28 cellular contexts compared by ENCODE assay signal in genomic region chr3:31483776-31484175, GRCh38.
"Had no signal": no experiment of that assay in that cellular context is flagged by ENCODE, and none has a peak within 500 bp of the region (broad histone marks: within the 10 kb centered on the region; RNA-seq: fewer than 3 reads in every experiment).

No MANE protein-coding gene starts in this region.

- H3K4me3 Mint-ChIP-seq: stimulated activated effector memory CD8-positive, alpha-beta T cell treated with anti-CD3 and anti-CD28 coated beads, Interleukin-12 subunit alpha, Interleukin-12 subunit beta, amount 100 ng/mL, for 72 hours; stimulated activated memory B cell treated with anti-CD40 and anti-IgM and Interleukin-4, amounts not matched to agents 10 μg/mL and 1 μg/mL and 100 μg/mL, for 72 hours; stimulated activated naive B cell treated with anti-CD40 and anti-IgM and Interleukin-4, amounts not matched to agents 10 μg/mL and 1 μg/mL and 100 μg/mL, for 72 hours; stimulated activated naive CD8-positive, alpha-beta T cell treated with anti-CD3 and anti-CD28 coated beads, Interleukin-15, amount 100 ng/mL, for 72 hours; stimulated activated naive CD8-positive, alpha-beta T cell treated with anti-CD3 and anti-CD28 coated beads, Interleukin-15, Interleukin-2, amounts not matched to agents 100 ng/mL and 50 ng/mL, for 24 hours; type B pancreatic cell had no signal

- H3K27ac ChIP-seq: stomach, suprapubic skin, testis, thoracic aorta, thyroid gland, tibial artery, tibial nerve, transverse colon, upper lobe of left lung, upper lobe of right lung, uterus, vagina had no signal

- H3K36me3 ChIP-seq: stomach, suprapubic skin, thoracic aorta, thyroid gland, tibial artery, tibial nerve, transverse colon, upper lobe of left lung, upper lobe of right lung, uterus, vagina had no signal

- H3K27me3 Mint-ChIP-seq: stimulated activated memory B cell treated with anti-CD40 and anti-IgM and Interleukin-4, amounts not matched to agents 10 μg/mL and 1 μg/mL and 100 μg/mL, for 72 hours; stimulated activated naive CD8-positive, alpha-beta T cell treated with anti-CD3 and anti-CD28 coated beads, Interleukin-15, amount 100 ng/mL, for 72 hours; stimulated activated naive CD8-positive, alpha-beta T cell treated with anti-CD3 and anti-CD28 coated beads, Interleukin-15, Interleukin-2, amounts not matched to agents 100 ng/mL and 50 ng/mL, for 24 hours; type B pancreatic cell had no signal

- ATAC-seq: stimulated activated effector memory CD8-positive, alpha-beta T cell treated with anti-CD3 and anti-CD28 coated beads, Interleukin-12 subunit alpha, Interleukin-12 subunit beta, amount 100 ng/mL, for 72 hours; stimulated activated memory B cell treated with anti-CD40 and anti-IgM and Interleukin-4, amounts not matched to agents 10 μg/mL and 1 μg/mL and 100 μg/mL, for 72 hours; stimulated activated naive B cell treated with anti-CD40 and anti-IgM and Interleukin-4, amounts not matched to agents 10 μg/mL and 1 μg/mL and 100 μg/mL, for 72 hours; stimulated activated naive CD8-positive, alpha-beta T cell treated with anti-CD3 and anti-CD28 coated beads, Interleukin-15, amount 100 ng/mL, for 72 hours; stimulated activated naive CD8-positive, alpha-beta T cell treated with anti-CD3 and anti-CD28 coated beads, Interleukin-15, Interleukin-2, amounts not matched to agents 100 U/mL and 50 U/mL, for 24 hours; upper lobe of right lung had no signal

- H3K36me3 Mint-ChIP-seq: stimulated activated effector memory CD8-positive, alpha-beta T cell treated with anti-CD3 and anti-CD28 coated beads, Interleukin-12 subunit alpha, Interleukin-12 subunit beta, amount 100 ng/mL, for 72 hours; type B pancreatic cell had no signal

- H3K4me1 Mint-ChIP-seq: stimulated activated effector memory CD8-positive, alpha-beta T cell treated with anti-CD3 and anti-CD28 coated beads, Interleukin-12 subunit alpha, Interleukin-12 subunit beta, amount 100 ng/mL, for 72 hours; stimulated activated memory B cell treated with anti-CD40 and anti-IgM and Interleukin-4, amounts not matched to agents 10 μg/mL and 1 μg/mL and 100 μg/mL, for 72 hours; stimulated activated naive CD8-positive, alpha-beta T cell treated with anti-CD3 and anti-CD28 coated beads, Interleukin-15, amount 100 ng/mL, for 72 hours had no signal

- DNase-seq: stimulated activated CD4-positive, alpha-beta T cell treated with anti-CD3 and anti-CD28 coated beads, Interleukin-2, amount 100 ng/mL, for 48 hours; stimulated activated CD4-positive, alpha-beta T cell treated with anti-CD3 and anti-CD28 coated beads, Interleukin-4, amount 100 ng/mL, for 1 hour; stimulated activated CD4-positive, alpha-beta T cell treated with anti-CD3 and anti-CD28 coated beads, Interleukin-4, amount 100 ng/mL, for 24 hours; stimulated activated CD4-positive, alpha-beta T cell treated with anti-CD3 and anti-CD28 coated beads, Interleukin-4, amount 100 ng/mL, for 4 hours; stimulated activated CD8-positive, alpha-beta memory T cell treated with anti-CD3 and anti-CD28 coated beads, Interleukin-4, amount 100 ng/mL, for 48 hours; stimulated activated naive B cell treated with anti-CD40 and anti-IgM and Interleukin-4, amounts not matched to agents 10 μg/mL and 1 μg/mL and 100 μg/mL, for 72 hours; stimulated activated naive CD4-positive, alpha-beta T cell; stimulated activated naive CD4-positive, alpha-beta T cell treated with Interleukin-2 at 50 U/mL for 16 hours; stimulated activated naive CD8-positive, alpha-beta T cell treated with anti-CD3 and anti-CD28 coated beads, Interleukin-15, amount 100 ng/mL, for 72 hours; stimulated activated naive CD8-positive, alpha-beta T cell treated with anti-CD3 and anti-CD28 coated beads, Interleukin-15, Interleukin-2, amounts not matched to agents 100 U/mL and 50 U/mL, for 24 hours; stomach; substantia nigra; testis; thyroid gland; tibial artery; transverse colon; trophoblast cell; upper lobe of left lung; upper lobe of right lung; uterus had no signal

- H3K4me1 ChIP-seq: stomach, suprapubic skin, testis, thyroid gland, tibial artery, tibial nerve, transverse colon, upper lobe of left lung, upper lobe of right lung, uterus, vagina had no signal

- H3K27ac Mint-ChIP-seq: stimulated activated effector memory CD8-positive, alpha-beta T cell treated with anti-CD3 and anti-CD28 coated beads, Interleukin-12 subunit alpha, Interleukin-12 subunit beta, amount 100 ng/mL, for 72 hours; stimulated activated memory B cell treated with anti-CD40 and anti-IgM and Interleukin-4, amounts not matched to agents 10 μg/mL and 1 μg/mL and 100 μg/mL, for 72 hours; stimulated activated naive B cell treated with anti-CD40 and anti-IgM and Interleukin-4, amounts not matched to agents 10 μg/mL and 1 μg/mL and 100 μg/mL, for 72 hours; stimulated activated naive CD8-positive, alpha-beta T cell treated with anti-CD3 and anti-CD28 coated beads, Interleukin-15, amount 100 ng/mL, for 72 hours; stimulated activated naive CD8-positive, alpha-beta T cell treated with anti-CD3 and anti-CD28 coated beads, Interleukin-15, Interleukin-2, amounts not matched to agents 100 ng/mL and 50 ng/mL, for 24 hours; type B pancreatic cell had no signal

- H3K9me3 Mint-ChIP-seq: stimulated activated effector memory CD8-positive, alpha-beta T cell treated with anti-CD3 and anti-CD28 coated beads, Interleukin-12 subunit alpha, Interleukin-12 subunit beta, amount 100 ng/mL, for 72 hours had no signal

- H3K27me3 ChIP-seq: stomach, suprapubic skin, testis, thyroid gland, tibial artery, tibial nerve, transverse colon, upper lobe of left lung, upper lobe of right lung, uterus, vagina had no signal

- H3K9me3 ChIP-seq: suprapubic skin, testis, thoracic aorta, thyroid gland, tibial artery, tibial nerve, transverse colon, upper lobe of left lung, upper lobe of right lung, uterus, vagina had no signal

- H3K4me3 ChIP-seq: stomach, suprapubic skin, testis, thoracic aorta, thyroid gland, tibial artery, tibial nerve, transverse colon, upper lobe of left lung, upper lobe of right lung, uterus, vagina had no signal
